ENCODE assay signal across 16 cellular contexts in the genomic region with DNA sequence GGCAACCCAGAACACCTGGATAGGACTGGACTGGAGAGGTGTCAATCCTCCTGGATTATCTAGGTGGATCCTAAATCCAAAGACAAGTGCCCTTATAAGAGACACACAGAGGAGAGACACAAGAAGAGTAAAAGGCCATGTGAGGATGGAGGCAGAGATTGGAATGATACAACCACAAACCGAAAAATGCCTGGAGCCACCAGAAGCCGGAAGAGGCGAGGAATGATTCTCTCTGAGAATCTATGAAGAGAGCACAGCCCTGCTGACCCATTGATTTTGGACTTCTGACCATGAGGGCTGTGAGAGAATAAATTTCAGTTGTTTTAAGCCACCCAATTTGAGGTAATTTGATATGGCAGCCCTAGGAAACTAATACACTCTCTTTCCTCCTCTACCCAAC. TPM values are rescaled to one million over a fixed set of nuclear protein-coding genes. Genes with fewer than 3 reads are reported as not detected.
A peak's percentile ranks its signal among the peaks of the same experiment; 100 is the strongest.
DNase-seq lines count a peak whose midpoint lies in the region; ATAC-seq, FAIRE-seq and TF ChIP-seq lines count a peak whose summit lies in the region.
"Had no signal": no experiment of that assay in that cellular context is flagged by ENCODE, and none has a peak within 500 bp of the region (broad histone marks: within the 10 kb centered on the region; RNA-seq: fewer than 3 reads in every experiment).

No MANE protein-coding gene starts in this region.

- POLR2A ChIA-PET in MCF 10A (lab: Yijun Ruan, JAX), result no interaction called here
- POLR2A ChIA-PET in activated CD4-positive, alpha-beta memory T cell treated with anti-CD3 and anti-CD28 coated beads, Interleukin-2, amount 10 ng/mL, durations not matched to agents 7 days and 5 days (lab: Charles Lee), result no interaction called here

- no peak overlapping the region for H4K8ac ChIP-seq in H9 (replicated peaks; ENCODE audit: insufficient read length, low read depth, low read length)

- H3K23me2 ChIP-seq in H9 (ENCODE audit: insufficient read length, low read depth, low read length, poor library complexity, severe bottlenecking), result no peaks in the 10 kb centered on the region

- intact Hi-C loops in MCF 10A (cut with micrococcal nuclease) (no loop called here), mammary epithelial cell (cut with micrococcal nuclease) (no loop called here)

- in situ Hi-C loops in mammary epithelial cell (cut with MboI; ENCODE audit: low sequenced_read_pairs in 2 of 2), result no loop called here

- no peak for DNase-seq in MCF 10A (ENCODE audit: unreplicated experiment)
- no peak for DNase-seq in mammary epithelial cell
- DNase-seq in H9, result no peak
- DNase-seq in astrocyte (ENCODE audit: low read depth), result no peak
- DNase-seq in activated CD4-positive, alpha-beta memory T cell treated with anti-CD3 and anti-CD28 coated beads, Interleukin-2, amount 10 ng/mL, durations not matched to agents 7 days and 5 days, result no peak
- no peak for DNase-seq in COLO668 (lab: John Stamatoyannopoulos, UW; ENCODE audit: unreplicated experiment)
- DNase-seq: BE2C; CD4-positive, alpha-beta memory T cell; COR-L47; GF-D8 had no signal

- H2BK20ac ChIP-seq in H9 (ENCODE audit: low read depth, low read length, poor library complexity, severe bottlenecking), result no peak overlapping the region

- H4K20me1 ChIP-seq in mammary epithelial cell (ENCODE audit: insufficient read depth, low read length) (no peaks in the 10 kb centered on the region), H9 (ENCODE audit: control insufficient read depth, insufficient read depth, insufficient read length) (no peaks in the 10 kb centered on the region), astrocyte (ENCODE audit: insufficient read depth, low read length) (no peaks in the 10 kb centered on the region)

- H3K27me3 ChIP-seq in mammary epithelial cell (ENCODE audit: insufficient read depth, low read length), result peaks cover 2% of the 10 kb centered on the region
- H3K27me3 ChIP-seq in H9 (ENCODE audit: insufficient read depth, low read length), result no peaks in the 10 kb centered on the region
- no peaks in the 10 kb centered on the region for H3K27me3 ChIP-seq in astrocyte (ENCODE audit: insufficient read depth, low read length)
- H3K27me3 ChIP-seq: BE2C had no signal

- H3K56ac ChIP-seq in H9 (ENCODE audit: insufficient read length, low read depth, low read length), result no peak overlapping the region

- no peak overlapping the region for H3K18ac ChIP-seq in H9 (ENCODE audit: insufficient read length, low read depth, low read length)

- H2BK15ac ChIP-seq in H9 (ENCODE audit: low read depth, low read length), result no peak overlapping the region

- H3K14ac ChIP-seq in H9 (ENCODE audit: insufficient read depth, low read length), result no peak overlapping the region

- no peaks in the 10 kb centered on the region for H3K9me3 Mint-ChIP-seq in MCF 10A (ENCODE audit: unreplicated experiment)
- H3K9me3 Mint-ChIP-seq in H9, result no peaks in the 10 kb centered on the region
- H3K9me3 Mint-ChIP-seq in astrocyte (ENCODE audit: unreplicated experiment), result peaks cover 2% of the 10 kb centered on the region
- no peaks in the 10 kb centered on the region for H3K9me3 Mint-ChIP-seq in activated CD4-positive, alpha-beta memory T cell treated with anti-CD3 and anti-CD28 coated beads, Interleukin-2, amount 10 ng/mL, durations not matched to agents 7 days and 5 days
- H3K9me3 Mint-ChIP-seq: CD4-positive, alpha-beta memory T cell; IgD-negative memory B cell had no signal

- H3K9ac ChIP-seq in mammary epithelial cell (ENCODE audit: insufficient read depth, low read length) (no peak overlapping the region), H9 (ENCODE audit: extremely low read depth, insufficient read length, low read length) (no peak overlapping the region), astrocyte (ENCODE audit: low read length) (no peak overlapping the region)

- H2BK5ac ChIP-seq in H9 (ENCODE audit: insufficient read length, low read length), result no peak overlapping the region

- peaks cover 49% of the 10 kb centered on the region for H3K27me3 Mint-ChIP-seq in MCF 10A (ENCODE audit: insufficient read depth, unreplicated experiment)
- no peaks in the 10 kb centered on the region for H3K27me3 Mint-ChIP-seq in H9 (ENCODE audit: low read depth)
- no peaks in the 10 kb centered on the region for H3K27me3 Mint-ChIP-seq in astrocyte (ENCODE audit: low read depth, unreplicated experiment)
- H3K27me3 Mint-ChIP-seq in activated CD4-positive, alpha-beta memory T cell treated with anti-CD3 and anti-CD28 coated beads, Interleukin-2, amount 10 ng/mL, durations not matched to agents 7 days and 5 days, result no peaks in the 10 kb centered on the region

- no peak overlapping the region for H3K23ac ChIP-seq in H9 (ENCODE audit: insufficient read length, low read depth, low read length)

- H3K36me3 ChIP-seq in mammary epithelial cell (ENCODE audit: insufficient read depth, low read length) (no peaks in the 10 kb centered on the region), astrocyte (ENCODE audit: insufficient read depth, low read length) (no peaks in the 10 kb centered on the region)
- H3K36me3 ChIP-seq: BE2C had no signal

- no peak overlapping the region for H3K4me3 Mint-ChIP-seq in MCF 10A (ENCODE audit: unreplicated experiment)
- no peak overlapping the region for H3K4me3 Mint-ChIP-seq in H9
- no peak overlapping the region for H3K4me3 Mint-ChIP-seq in astrocyte (ENCODE audit: unreplicated experiment)
- H3K4me3 Mint-ChIP-seq in activated CD4-positive, alpha-beta memory T cell treated with anti-CD3 and anti-CD28 coated beads, Interleukin-2, amount 10 ng/mL, durations not matched to agents 7 days and 5 days, result no peak overlapping the region
- H3K4me3 Mint-ChIP-seq: CD4-positive, alpha-beta memory T cell; IgD-negative memory B cell had no signal

- no peak overlapping the region for H2AFZ ChIP-seq in mammary epithelial cell (ENCODE audit: low read depth, low read length)
- H2AFZ ChIP-seq in H9 (ENCODE audit: low read length), result no peak overlapping the region
- H2AFZ ChIP-seq in astrocyte (ENCODE audit: low read depth, low read length), result no peak overlapping the region

- no peaks in the 10 kb centered on the region for H3K79me1 ChIP-seq in H9 (ENCODE audit: insufficient read depth, low read depth, low read length, poor library complexity, severe bottlenecking)

- dilution Hi-C loops in mammary epithelial cell (cut with HindIII; ENCODE audit: low sequenced_read_pairs), result no loop called here

- TF ChIP-seq CTCF in MCF 10A (IDR thresholded peaks at IDR 0.05; ENCODE audit: unreplicated experiment) (no peak), mammary epithelial cell (conservative IDR thresholded peaks at IDR 0.05 in 1 of 2, IDR thresholded peaks at IDR 0.05 in 1 of 2; ENCODE audit: extremely low read depth in 1 of 2, insufficient read depth in 1 of 2, low read depth in 1 of 2, low read length in 2 of 2) (no peak), H9 (conservative IDR thresholded peaks at IDR 0.05) (no peak), astrocyte (IDR thresholded peaks at IDR 0.05; ENCODE audit: insufficient read depth, low read depth, low read length) (no peak)

- no peak overlapping the region for H2BK120ac ChIP-seq in H9 (ENCODE audit: low read depth, low read length, poor library complexity, severe bottlenecking)

- TSS peak; percentile 72 for BruUV-seq in MCF 10A (replicated peaks; lab: Mats Ljungman, UMichigan)
- no TSS peak for BruUV-seq in mammary epithelial cell (replicated peaks; lab: Mats Ljungman, UMichigan)

- H3K36me3 Mint-ChIP-seq in MCF 10A (ENCODE audit: insufficient read depth, unreplicated experiment) (no peaks in the 10 kb centered on the region), H9 (ENCODE audit: insufficient read depth in 1 of 3, low read depth in 3 of 3) (peaks cover 0 to 12% (median 0%) of the 10 kb centered on the region in 3 experiments; a peak in 2 of 7 replicates), astrocyte (ENCODE audit: low read depth, unreplicated experiment) (no peaks in the 10 kb centered on the region)
- no peaks in the 10 kb centered on the region for H3K36me3 Mint-ChIP-seq in activated CD4-positive, alpha-beta memory T cell treated with anti-CD3 and anti-CD28 coated beads, Interleukin-2, amount 10 ng/mL, durations not matched to agents 7 days and 5 days (ENCODE audit: low read depth)
- H3K36me3 Mint-ChIP-seq: CD4-positive, alpha-beta memory T cell; IgD-negative memory B cell had no signal

- H3K9me3 ChIP-seq in mammary epithelial cell (replicated peaks; ENCODE audit: insufficient read depth, low read length) (no peaks in the 10 kb centered on the region), H9 (ENCODE audit: control insufficient read depth, low read depth, low read length) (no peaks in the 10 kb centered on the region), astrocyte (ENCODE audit: insufficient read depth, low read depth, low read length) (no peaks in the 10 kb centered on the region)
- H3K9me3 ChIP-seq: A549, BE2C had no signal

- CTCF ChIA-PET in MCF 10A (lab: Yijun Ruan, JAX) (no interaction called here), mammary epithelial cell (lab: Charles Lee; ENCODE audit: low non-redundant PET) (no interaction called here)
- CTCF ChIA-PET in activated CD4-positive, alpha-beta memory T cell treated with anti-CD3 and anti-CD28 coated beads, Interleukin-2, amount 10 ng/mL, durations not matched to agents 7 days and 5 days (lab: Charles Lee), result no interaction called here

- H3K4me1 ChIP-seq in mammary epithelial cell (ENCODE audit: insufficient read depth, low read length) (no peaks in the 10 kb centered on the region), H9 (ENCODE audit: insufficient read depth, low read length) (peaks cover 7% of the 10 kb centered on the region; the same call in 1 of the 2 replicates), astrocyte (ENCODE audit: insufficient read depth, low read length) (no peaks in the 10 kb centered on the region)
- H3K4me1 ChIP-seq: A549, BE2C had no signal

- H2AK5ac ChIP-seq in H9 (ENCODE audit: insufficient read length, low read length), result no peak overlapping the region

- H4K91ac ChIP-seq in H9 (ENCODE audit: insufficient read length, low read depth, low read length), result no peak overlapping the region

- no peak for ATAC-seq in HG02588 (IDR thresholded peaks at IDR 0.05; ENCODE audit: unreplicated experiment)
- ATAC-seq: A549 had no signal

- 81% methylated on average over 3 of the region's 3 CpGs for WGBS in mammary epithelial cell (ENCODE audit: low coverage, missing lambda C conversion rate)
- no CpG with 5 or more reads among the region's 3 CpGs for WGBS in H9 (ENCODE audit: extremely low coverage, insufficient read length, low lambda C conversion rate)

- H3K4me3 ChIP-seq in mammary epithelial cell (replicated peaks in 1 of 3; ENCODE audit: insufficient read depth in 1 of 3, low read depth in 2 of 3, low read length in 3 of 3) (no peak overlapping the region), astrocyte (ENCODE audit: insufficient read depth, low read depth, low read length) (no peak overlapping the region)
- H3K4me3 ChIP-seq: A549 had no signal

- no peak overlapping the region for H3K4me2 ChIP-seq in mammary epithelial cell (ENCODE audit: insufficient read depth, low read depth, low read length)
- H3K4me2 ChIP-seq in H9 (ENCODE audit: insufficient read depth, insufficient read length, low read length), result no peak overlapping the region
- H3K4me2 ChIP-seq in astrocyte (ENCODE audit: low read length), result no peak overlapping the region
- H3K4me2 ChIP-seq: A549 had no signal

- no peak overlapping the region for H4K5ac ChIP-seq in H9 (ENCODE audit: insufficient read length, low read depth, low read length)

- H3K27ac Mint-ChIP-seq in MCF 10A (ENCODE audit: low read depth, unreplicated experiment) (no peak overlapping the region), H9 (peak overlapping the region in 2 of 3 experiments; percentile 13 to 64; a peak in 3 of 7 replicates), astrocyte (ENCODE audit: unreplicated experiment) (no peak overlapping the region)
- no peak overlapping the region for H3K27ac Mint-ChIP-seq in activated CD4-positive, alpha-beta memory T cell treated with anti-CD3 and anti-CD28 coated beads, Interleukin-2, amount 10 ng/mL, durations not matched to agents 7 days and 5 days
- H3K27ac Mint-ChIP-seq: CD4-positive, alpha-beta memory T cell; IgD-negative memory B cell had no signal

- no peak overlapping the region for H3K4ac ChIP-seq in H9 (ENCODE audit: low read depth, low read length)

- peaks cover 11% of the 10 kb centered on the region for H3K4me1 Mint-ChIP-seq in MCF 10A (ENCODE audit: insufficient read depth, unreplicated experiment)
- H3K4me1 Mint-ChIP-seq in H9, result peaks cover 54 to 60% of the 10 kb centered on the region in 2 experiments
- H3K4me1 Mint-ChIP-seq in astrocyte (ENCODE audit: low read depth, unreplicated experiment), result peaks cover 6% of the 10 kb centered on the region
- H3K4me1 Mint-ChIP-seq in activated CD4-positive, alpha-beta memory T cell treated with anti-CD3 and anti-CD28 coated beads, Interleukin-2, amount 10 ng/mL, durations not matched to agents 7 days and 5 days, result no peaks in the 10 kb centered on the region
- H3K4me1 Mint-ChIP-seq: CD4-positive, alpha-beta memory T cell; IgD-negative memory B cell had no signal

- H3K27ac ChIP-seq in mammary epithelial cell (ENCODE audit: insufficient read depth, low read depth, low read length), result no peak overlapping the region
- H3K27ac ChIP-seq in H9 (ENCODE audit: insufficient read length, low read depth, low read length), result no peak overlapping the region
- H3K27ac ChIP-seq in astrocyte (ENCODE audit: low read depth, low read length), result no peak overlapping the region
- H3K27ac ChIP-seq: A549, C4-2B had no signal

- H3K79me2 ChIP-seq in mammary epithelial cell (ENCODE audit: insufficient read depth, low read length) (no peaks in the 10 kb centered on the region), H9 (ENCODE audit: insufficient read depth, low read length) (no peaks in the 10 kb centered on the region), astrocyte (ENCODE audit: insufficient read depth, low read length) (no peaks in the 10 kb centered on the region)

- H3T11ph ChIP-seq in H9 (ENCODE audit: low read length), result no peak overlapping the region

- peak; percentile 60 for FAIRE-seq in astrocyte (lab: Jason Lieb, UNC)
- FAIRE-seq: A549, H54 had no signal

- no peak overlapping the region for H2BK12ac ChIP-seq in H9 (ENCODE audit: insufficient read length, low read depth, low read length)

RNA-seq across cellular contexts. Expression of gene GPC3, which starts 20.1 kb away (rescaled TPM):
- total RNA-seq in MCF 10A (2022), result 0.32 and 0.37 TPM in 2 replicates
- total RNA-seq in mammary epithelial cell, result under 1 TPM in 1 of 2 donors, not detected in 1; 0.33 TPM
- polyA plus RNA-seq in mammary epithelial cell, result 0.05 TPM
- not detected for polyA minus RNA-seq in mammary epithelial cell
- 106 and 108 TPM in 2 replicates for total RNA-seq in H9 (2021)
- total RNA-seq in astrocyte, result 2.7 and 8.2 TPM in 2 replicates
- under 1 TPM; 0.08 to 0.13 TPM for total RNA-seq in activated CD4-positive, alpha-beta memory T cell treated with anti-CD3 and anti-CD28 coated beads, Interleukin-2, amount 10 ng/mL, durations not matched to agents 7 days and 5 days
- polyA plus RNA-seq: A549, AG04450 had no signal

Comparison
In these comparisons a context has a peak if more than half of its experiments do, and no peak if none do; other contexts are left out.
1. H3K27ac Mint-ChIP-seq: peak in H9 (2 of 3); none in MCF 10A (single experiment), astrocyte (single experiment) and activated CD4-positive, alpha-beta memory T cell treated with anti-CD3 and anti-CD28 coated beads, Interleukin-2, amount 10 ng/mL, durations not matched to agents 7 days and 5 days (single experiment).
2. RNA of gene GPC3, which starts 20.1 kb away (total RNA-seq): 106 to 108 TPM in H9; 2.7 to 8.2 TPM in astrocyte, 0.32 to 0.37 TPM in MCF 10A, 0.33 TPM in mammary epithelial cell and 0.08 to 0.13 TPM in activated CD4-positive, alpha-beta memory T cell treated with anti-CD3 and anti-CD28 coated beads, Interleukin-2, amount 10 ng/mL, durations not matched to agents 7 days and 5 days; every median in the first group is over 10 times any median in the second.